12 cellular contexts compared by ENCODE assay signal in genomic region chr11:1756791-1757771, GRCh38. TPM values are rescaled to one million over a fixed set of nuclear protein-coding genes. Genes with fewer than 3 reads are reported as not detected.
DNase-seq lines count a peak whose midpoint lies in the region; ATAC-seq and TF ChIP-seq lines count a peak whose summit lies in the region.
"Had no signal": no experiment of that assay in that cellular context is flagged by ENCODE, and none has a peak within 500 bp of the region (broad histone marks: within the 10 kb centered on the region; RNA-seq: fewer than 3 reads in every experiment).

No MANE protein-coding gene starts in this region.

- in situ Hi-C loops in HAP-1 (cut with MboI; ENCODE audit: low sequenced_read_pairs) = no loop called here

- intact Hi-C loops in CD4-positive, alpha-beta T cell (cut with DNase I, micrococcal nuclease) = no loop called here

- no peak for DNase-seq in CD4-positive, alpha-beta T cell
- no peak for DNase-seq in RWPE1 (ENCODE audit: low spot score)
- no peak for DNase-seq in effector memory CD8-positive, alpha-beta T cell
- DNase-seq in osteoblast (ENCODE audit: insufficient read length, low spot score, missing footprints) = peak; percentile 76
- no peak for DNase-seq in GM23338 (ENCODE audit: low spot score)
- DNase-seq in type B pancreatic cell (ENCODE audit: extremely low spot score, unreplicated experiment) = no peak
- no peak for DNase-seq in HAP-1 (ENCODE audit: low spot score in 2 of 2)
- DNase-seq: cerebellar nuclear complex; naive B cell; stimulated activated CD4-positive, alpha-beta T cell treated with anti-CD3 and anti-CD28 coated beads, Interleukin-12 subunit alpha, Interleukin-12 subunit beta, amount 100 ng/mL, for 4 hours had no signal

- H3F3A ChIP-seq in GM23338 (replicated peaks; ENCODE audit: low read depth) = no peaks in the 10 kb centered on the region

- H3K36me3 Mint-ChIP-seq in CD4-positive, alpha-beta T cell (ENCODE audit: low read depth) = peaks cover 50% of the 10 kb centered on the region
- H3K36me3 Mint-ChIP-seq in effector memory CD8-positive, alpha-beta T cell (ENCODE audit: insufficient read depth) = peaks cover 27% of the 10 kb centered on the region
- H3K36me3 Mint-ChIP-seq in GM23338 (ENCODE audit: low read depth) (peaks cover 12% of the 10 kb centered on the region; the same call in 2 of the 3 replicates), type B pancreatic cell (no peaks in the 10 kb centered on the region)

- peak overlapping the region; percentile 79 for H3K4me3 Mint-ChIP-seq in CD4-positive, alpha-beta T cell
- peak overlapping the region; percentile 81 to 87 for H3K4me3 Mint-ChIP-seq in effector memory CD8-positive, alpha-beta T cell
- H3K4me3 Mint-ChIP-seq in GM23338 (no peak overlapping the region), type B pancreatic cell (no peak overlapping the region)

- H3K9me3 Mint-ChIP-seq in CD4-positive, alpha-beta T cell = no peaks in the 10 kb centered on the region
- no peaks in the 10 kb centered on the region for H3K9me3 Mint-ChIP-seq in effector memory CD8-positive, alpha-beta T cell
- H3K9me3 Mint-ChIP-seq in GM23338 (no peaks in the 10 kb centered on the region), type B pancreatic cell (no peaks in the 10 kb centered on the region)
- H3K9me3 Mint-ChIP-seq: naive B cell had no signal

- H3K4me1 ChIP-seq in osteoblast (ENCODE audit: insufficient read depth, low read length) = peaks cover 23% of the 10 kb centered on the region
- H3K4me1 ChIP-seq in GM23338 (ENCODE audit: insufficient read depth) = no peaks in the 10 kb centered on the region
- H3K4me1 ChIP-seq in HAP-1 = no peaks in the 10 kb centered on the region

- peak; percentile 8 for ATAC-seq in CD4-positive, alpha-beta T cell (ENCODE audit: poor library complexity)
- ATAC-seq in effector memory CD8-positive, alpha-beta T cell (replicated peaks) = no peak
- ATAC-seq in GM23338 (no peak; the same call in 2 of the 3 replicates), GM19328 (IDR thresholded peaks at IDR 0.05; ENCODE audit: unreplicated experiment) (no peak)

- CTCF ChIA-PET in CD4-positive, alpha-beta T cell (lab: Charles Lee) = interaction anchor here (0.9 to 1.2 kb wide), 2 partner anchors 125 to 192 kb away, joined by 3 to 4 read pairs; no protein-coding TSS in a partner anchor
- CTCF ChIA-PET in RWPE1 (lab: Yijun Ruan, JAX) = interaction anchor here (0.8 kb wide), 1 partner anchor 76 kb away, joined by 3 read pairs; no protein-coding TSS in a partner anchor

- no peaks in the 10 kb centered on the region for H3K9me2 ChIP-seq in GM23338 (ENCODE audit: insufficient read depth)

- H4K20me1 ChIP-seq in osteoblast (ENCODE audit: insufficient read depth, low read length) (peaks cover 33% of the 10 kb centered on the region), GM23338 (replicated peaks; ENCODE audit: insufficient read depth) (no peaks in the 10 kb centered on the region)

- peaks cover 53% of the 10 kb centered on the region for H3K36me3 ChIP-seq in osteoblast (ENCODE audit: insufficient read depth, low read length)
- H3K36me3 ChIP-seq in GM23338 (ENCODE audit: insufficient read depth) = no peaks in the 10 kb centered on the region
- H3K36me3 ChIP-seq in HAP-1 (replicated peaks) = no peaks in the 10 kb centered on the region; the same call in 1 of the 2 replicates

- H3K4me3 ChIP-seq in osteoblast (ENCODE audit: insufficient read depth, low read length) = no peak overlapping the region
- no peak overlapping the region for H3K4me3 ChIP-seq in GM23338
- no peak overlapping the region for H3K4me3 ChIP-seq in HAP-1
- H3K4me3 ChIP-seq: esophagus muscularis mucosa had no signal

- H3K4me2 ChIP-seq in osteoblast (ENCODE audit: insufficient read depth, low read length) (no peak overlapping the region), GM23338 (no peak overlapping the region)

- H3K27me3 Mint-ChIP-seq in CD4-positive, alpha-beta T cell = no peaks in the 10 kb centered on the region
- no peaks in the 10 kb centered on the region for H3K27me3 Mint-ChIP-seq in effector memory CD8-positive, alpha-beta T cell
- H3K27me3 Mint-ChIP-seq in GM23338 (ENCODE audit: insufficient read depth, low read depth, poor library complexity) (peaks cover 5% of the 10 kb centered on the region), type B pancreatic cell (no peaks in the 10 kb centered on the region)
- H3K27me3 Mint-ChIP-seq: naive B cell had no signal

- POLR2A ChIA-PET in CD4-positive, alpha-beta T cell (lab: Charles Lee) = interaction anchor here (0.8 to 1.7 kb wide), 6 partner anchors 10 to 96 kb away, joined by 3 to 7 read pairs (median 4); partner anchors contain the start of gene LSP1
- POLR2A ChIA-PET in RWPE1 (lab: Yijun Ruan, JAX; ENCODE audit: low non-redundant PET) = no interaction called here

- no peaks in the 10 kb centered on the region for H3K27me3 ChIP-seq in CD4-positive, alpha-beta T cell (ENCODE audit: control insufficient read depth, insufficient read depth, low read length)
- H3K27me3 ChIP-seq in osteoblast (ENCODE audit: insufficient read depth, low read length) (no peaks in the 10 kb centered on the region), GM23338 (ENCODE audit: insufficient read depth) (no peaks in the 10 kb centered on the region), HAP-1 (ENCODE audit: low read depth) (no peaks in the 10 kb centered on the region)
- H3K27me3 ChIP-seq: esophagus muscularis mucosa had no signal

- peaks cover 66% of the 10 kb centered on the region for H3K4me1 Mint-ChIP-seq in CD4-positive, alpha-beta T cell (ENCODE audit: low read depth)
- H3K4me1 Mint-ChIP-seq in effector memory CD8-positive, alpha-beta T cell (ENCODE audit: low read depth in 2 of 2) = peaks cover 43 to 53% of the 10 kb centered on the region in 2 donors
- peaks cover 5% of the 10 kb centered on the region; the same call in 2 of the 3 replicates for H3K4me1 Mint-ChIP-seq in GM23338
- H3K4me1 Mint-ChIP-seq in type B pancreatic cell (ENCODE audit: unreplicated experiment) = no peaks in the 10 kb centered on the region

- H3K27ac ChIP-seq in CD4-positive, alpha-beta T cell (ENCODE audit: low read depth, low read length) = peak overlapping the region; percentile 67
- H3K27ac ChIP-seq in RWPE1 = peak overlapping the region; percentile 93
- H3K27ac ChIP-seq in osteoblast (ENCODE audit: low read depth, low read length) = no peak overlapping the region
- H3K27ac ChIP-seq in GM23338 (ENCODE audit: low read depth) = no peak overlapping the region
- H3K27ac ChIP-seq: esophagus muscularis mucosa had no signal

- TF ChIP-seq CTCF in CD4-positive, alpha-beta T cell (IDR thresholded peaks at IDR 0.05) = no peak
- no peak for TF ChIP-seq CTCF in RWPE1 (conservative IDR thresholded peaks at IDR 0.05; ENCODE audit: low read depth)
- TF ChIP-seq CTCF in osteoblast (IDR thresholded peaks at IDR 0.05; ENCODE audit: extremely low read depth, low read depth, low read length) = no peak
- no peak for TF ChIP-seq CTCF in GM23338 (conservative IDR thresholded peaks at IDR 0.05; ENCODE audit: low read depth in 2 of 2)
- no peak for TF ChIP-seq CTCF in type B pancreatic cell (conservative IDR thresholded peaks at IDR 0.05)

- H3K27ac Mint-ChIP-seq in CD4-positive, alpha-beta T cell = peak overlapping the region; percentile 90
- H3K27ac Mint-ChIP-seq in effector memory CD8-positive, alpha-beta T cell = peak overlapping the region; percentile 94 to 95
- H3K27ac Mint-ChIP-seq in GM23338 (no peak overlapping the region), type B pancreatic cell (no peak overlapping the region)

- peaks cover 47% of the 10 kb centered on the region for H3K79me2 ChIP-seq in osteoblast (ENCODE audit: insufficient read depth, low read length)
- no peaks in the 10 kb centered on the region; the same call in 1 of the 2 replicates for H3K79me2 ChIP-seq in GM23338 (replicated peaks; ENCODE audit: insufficient read depth)

- no peaks in the 10 kb centered on the region for H3K9me3 ChIP-seq in CD4-positive, alpha-beta T cell (ENCODE audit: control insufficient read depth, low read length)
- H3K9me3 ChIP-seq in osteoblast (ENCODE audit: low read depth, low read length) (no peaks in the 10 kb centered on the region), HAP-1 (no peaks in the 10 kb centered on the region)
- H3K9me3 ChIP-seq: esophagus muscularis mucosa had no signal

- H2AFZ ChIP-seq in osteoblast (ENCODE audit: low read length) = no peak overlapping the region
- no peak overlapping the region for H2AFZ ChIP-seq in GM23338

TF ChIP-seq in GM23338, 12 proteins besides CTCF, POLR2A, EP300 and RAD21 (continues in another document):
- TF ChIP-seq EZH2 (IDR thresholded peaks at IDR 0.05; ENCODE audit: low read depth, unreplicated experiment) (no peak), POLR2AphosphoS5 (IDR thresholded peaks at IDR 0.05; ENCODE audit: low read depth) (no peak), CREB1 (CRISPR knock-in tag; IDR thresholded peaks at IDR 0.05; ENCODE audit: low read depth) (no peak), ZNF331 (CRISPR knock-in tag; IDR thresholded peaks at IDR 0.05; ENCODE audit: low read depth) (no peak)
- TF ChIP-seq, protein P1, sequence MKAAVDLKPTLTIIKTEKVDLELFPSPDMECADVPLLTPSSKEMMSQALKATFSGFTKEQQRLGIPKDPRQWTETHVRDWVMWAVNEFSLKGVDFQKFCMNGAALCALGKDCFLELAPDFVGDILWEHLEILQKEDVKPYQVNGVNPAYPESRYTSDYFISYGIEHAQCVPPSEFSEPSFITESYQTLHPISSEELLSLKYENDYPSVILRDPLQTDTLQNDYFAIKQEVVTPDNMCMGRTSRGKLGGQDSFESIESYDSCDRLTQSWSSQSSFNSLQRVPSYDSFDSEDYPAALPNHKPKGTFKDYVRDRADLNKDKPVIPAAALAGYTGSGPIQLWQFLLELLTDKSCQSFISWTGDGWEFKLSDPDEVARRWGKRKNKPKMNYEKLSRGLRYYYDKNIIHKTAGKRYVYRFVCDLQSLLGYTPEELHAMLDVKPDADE (IDR thresholded peaks at IDR 0.05) = no peak

RNA-seq across cellular contexts. Expression of gene CTSD, which starts 6.6 kb away (rescaled TPM):
- 10 to 100 TPM; 63.3 to 71.3 TPM for total RNA-seq in CD4-positive, alpha-beta T cell
- total RNA-seq in osteoblast = 491 and 519 TPM in 2 replicates
- 198 and 251 TPM in 2 replicates for total RNA-seq in GM23338 (2014; rRNA removed; shearing (Covaris generic))
- 67.1 and 73.6 TPM in 2 replicates for polyA plus RNA-seq in GM23338 (2016; fragmentation: Nextera tagmentation; extraction: Ambion mirVana)
- 318 and 557 TPM in 2 replicates for total RNA-seq in type B pancreatic cell (ENCODE audit: low replicate concordance)

RNA-seq across cellular contexts. Expression of gene IFITM10, which starts 6.7 kb away (rescaled TPM):
- 1 to 10 TPM; 1.7 TPM for total RNA-seq in CD4-positive, alpha-beta T cell
- total RNA-seq in osteoblast (15.0 and 18.1 TPM in 2 replicates), type B pancreatic cell (ENCODE audit: low replicate concordance) (3.4 and 7.4 TPM in 2 replicates)
- not detected in 2 replicates for total RNA-seq in GM23338 (2014; rRNA removed; shearing (Covaris generic))
- 0.06 TPM in 1 of 2 replicates, not detected in the other for polyA plus RNA-seq in GM23338 (2016; fragmentation: Nextera tagmentation; extraction: Ambion mirVana)

Comparison
In these comparisons a context has a peak if more than half of its experiments do, and no peak if none do; other contexts are left out.
1. H3K27ac ChIP-seq: peak in CD4-positive, alpha-beta T cell (single experiment) and RWPE1 (single experiment); none in osteoblast (single experiment) and GM23338 (single experiment).
2. H3K27ac Mint-ChIP-seq: peak in CD4-positive, alpha-beta T cell (single experiment) and effector memory CD8-positive, alpha-beta T cell (2 of 2); none in GM23338 (single experiment) and type B pancreatic cell (single experiment).
3. H3K4me3 Mint-ChIP-seq: peak in CD4-positive, alpha-beta T cell (single experiment) and effector memory CD8-positive, alpha-beta T cell (2 of 2); none in GM23338 (single experiment) and type B pancreatic cell (single experiment).